ENCODE assay signal across 7 cellular contexts in the genomic region with DNA sequence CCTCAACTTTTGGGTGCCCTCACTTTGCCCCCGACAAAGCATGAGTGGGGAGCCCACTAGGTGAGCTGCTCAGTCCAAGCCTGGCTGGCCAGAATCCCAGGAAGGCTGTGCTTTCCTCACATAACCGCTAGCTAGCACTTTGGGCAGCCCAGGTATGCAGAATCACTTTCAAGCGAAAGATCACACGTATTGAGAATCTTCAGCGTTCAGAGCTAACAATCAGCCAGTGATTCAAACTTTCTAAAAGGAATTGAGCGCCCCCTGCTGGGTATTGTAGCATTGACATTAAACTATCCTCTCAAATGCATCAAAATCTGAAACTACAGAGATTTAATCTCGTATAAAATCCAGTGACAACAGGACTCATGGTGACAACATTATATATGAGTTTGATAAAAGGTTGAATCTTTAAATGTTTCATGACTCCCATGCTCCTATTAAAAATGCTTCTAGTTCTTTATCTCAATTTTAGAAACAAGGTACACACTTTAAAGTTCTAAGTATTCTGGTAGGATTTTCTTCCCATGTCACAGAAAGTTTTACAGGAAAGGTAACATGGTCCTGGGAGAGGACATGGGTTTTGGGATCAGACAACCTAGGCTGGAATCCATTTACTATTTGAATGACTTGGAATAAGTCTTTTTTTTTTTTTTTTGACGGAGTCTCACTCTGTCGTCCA. TPM values are rescaled to one million over a fixed set of nuclear protein-coding genes. Genes with fewer than 3 reads are reported as not detected.
A peak's percentile ranks its signal among the peaks of the same experiment; 100 is the strongest.
DNase-seq lines count a peak whose midpoint lies in the region; TF ChIP-seq lines count a peak whose summit lies in the region.

No MANE protein-coding gene starts in this region.

- H3K4me1 ChIP-seq in Karpas-422 (ENCODE audit: low read length) (no peaks in the 10 kb centered on the region), ovary (ENCODE audit: insufficient read depth) (no peaks in the 10 kb centered on the region)

- no peak for TF ChIP-seq EP300 in ovary (IDR thresholded peaks at IDR 0.05)

- H3K4me3 ChIP-seq in Karpas-422 (ENCODE audit: low read length) (no peak overlapping the region), ovary (no peak overlapping the region)

- no peak overlapping the region for H3K27ac Mint-ChIP-seq in type B pancreatic cell

- DNase-seq in Karpas-422 (peak; percentile 91), RPMI8226 (peak; percentile 86), foreskin melanocyte (peak; percentile 52), ovary (peak; percentile 65 to 87 (median 73)), type B pancreatic cell (ENCODE audit: extremely low spot score, unreplicated experiment) (peak; percentile 78)
- DNase-seq in activated T-helper 9 cell treated with anti-CD3 and anti-CD28 coated beads, Interleukin-2, amount 50 U/mL, for 16 hours (ENCODE audit: low read depth): peak; percentile 55

- peak; percentile 50 for TF ChIP-seq CTCF in GM12874 (IDR thresholded peaks at IDR 0.05; ENCODE audit: insufficient read depth, low read depth, low read length)
- peak; percentile 60 to 89 (median 87) for TF ChIP-seq CTCF in ovary (IDR thresholded peaks at IDR 0.05)
- TF ChIP-seq CTCF in type B pancreatic cell (conservative IDR thresholded peaks at IDR 0.05): peak; percentile 91

- H3K4me3 Mint-ChIP-seq in type B pancreatic cell: no peak overlapping the region

- no peak for TF ChIP-seq POLR2A in ovary (IDR thresholded peaks at IDR 0.05)

- H3K36me3 ChIP-seq in Karpas-422 (ENCODE audit: insufficient read depth, low read length) (peaks cover 23% of the 10 kb centered on the region; the same call in 1 of the 2 replicates), ovary (no peaks in the 10 kb centered on the region)

- no peaks in the 10 kb centered on the region for H4K20me1 ChIP-seq in Karpas-422 (ENCODE audit: insufficient read depth, low read depth, low read length)

- no peaks in the 10 kb centered on the region for H3K4me1 Mint-ChIP-seq in type B pancreatic cell (ENCODE audit: unreplicated experiment)

- intact Hi-C loops in ovary (cut with DNase I): loop anchor here (1.0 to 10.0 kb wide), 6 partner anchors 97 to 269 kb away; no protein-coding TSS in a partner anchor

- 20 to 24% (median 22%) methylated on average over 9 of the region's 9 CpGs for WGBS in ovary, 3 donors

- H3K27ac ChIP-seq in Karpas-422 (ENCODE audit: low read length) (no peak overlapping the region), ovary (no peak overlapping the region)

- no peak overlapping the region for H3K9ac ChIP-seq in Karpas-422 (ENCODE audit: low read length)

- H3K9me3 ChIP-seq in Karpas-422 (ENCODE audit: low read length) (no peaks in the 10 kb centered on the region), ovary (no peaks in the 10 kb centered on the region)

- H3K9me2 ChIP-seq in Karpas-422 (replicated peaks; ENCODE audit: insufficient read depth, low read length): no peaks in the 10 kb centered on the region

- H3K27me3 ChIP-seq in Karpas-422 (ENCODE audit: low read length) (no peaks in the 10 kb centered on the region), ovary (no peaks in the 10 kb centered on the region)

- H3K9me3 Mint-ChIP-seq in type B pancreatic cell: no peaks in the 10 kb centered on the region

- H3K79me2 ChIP-seq in Karpas-422 (ENCODE audit: low read length): no peaks in the 10 kb centered on the region

- no peak overlapping the region for H2AFZ ChIP-seq in Karpas-422 (ENCODE audit: low read length)

- H3K27me3 Mint-ChIP-seq in type B pancreatic cell: no peaks in the 10 kb centered on the region

- H3K4me2 ChIP-seq in Karpas-422 (ENCODE audit: low read depth, low read length, poor library complexity, severe bottlenecking): no peak overlapping the region

- H3K36me3 Mint-ChIP-seq in type B pancreatic cell: peaks cover 15% of the 10 kb centered on the region

RNA-seq across cellular contexts. Expression of a gene that starts 11.8 kb away (rescaled TPM):
- total RNA-seq in Karpas-422 (2014; rRNA removed; shearing (Covaris generic); ENCODE audit: low replicate concordance): 39.8 and 47.3 TPM in 2 replicates
- total RNA-seq in ovary: 10 to 100 TPM; 23.4 to 58.7 (median 42.6) TPM
- 100 to 1,000 TPM in 1 of 2 donors, 10 to 100 TPM in 1; 55.9 to 104 TPM for polyA plus RNA-seq in ovary
- 47.8 and 57.0 TPM in 2 replicates for total RNA-seq in type B pancreatic cell (ENCODE audit: low replicate concordance)

RNA-seq across cellular contexts. Expression of a gene that starts 11.8 kb away (rescaled TPM):
- 10.7 and 78.7 TPM in 2 replicates for total RNA-seq in Karpas-422 (2014; rRNA removed; shearing (Covaris generic); ENCODE audit: low replicate concordance)
- 10 to 100 TPM; 16.6 to 74.1 (median 22.8) TPM for total RNA-seq in ovary
- 10 to 100 TPM; 18.8 to 22.2 TPM for polyA plus RNA-seq in ovary
- 14.5 and 22.8 TPM in 2 replicates for total RNA-seq in type B pancreatic cell (ENCODE audit: low replicate concordance)
